ENCODE assay signal across 1 cellular context in genomic region chr20:25178563-25179438, GRCh38.
A peak's percentile ranks its signal among the peaks of the same experiment; 100 is the strongest.
TF ChIP-seq lines count a peak whose summit lies in the region.

No MANE protein-coding gene starts in this region.

TF ChIP-seq in endothelial cell of umbilical vein, 7 proteins besides CTCF, POLR2A, EP300 and RAD21 (continued from another document):
- TF ChIP-seq EZH2 (IDR thresholded peaks at IDR 0.05; ENCODE audit: borderline replicate concordance, low read depth, low read length, severe bottlenecking) (no peak), MAX (IDR thresholded peaks at IDR 0.05; ENCODE audit: insufficient read depth, insufficient read length) (peak; percentile 18), MYC (IDR thresholded peaks at IDR 0.05; ENCODE audit: low read depth, low read length) (no peak)
TF ChIP-seq in endothelial cell of umbilical vein: peak in this region for 3.
